ENCODE assay signal across 8 cellular contexts in the genomic region with DNA sequence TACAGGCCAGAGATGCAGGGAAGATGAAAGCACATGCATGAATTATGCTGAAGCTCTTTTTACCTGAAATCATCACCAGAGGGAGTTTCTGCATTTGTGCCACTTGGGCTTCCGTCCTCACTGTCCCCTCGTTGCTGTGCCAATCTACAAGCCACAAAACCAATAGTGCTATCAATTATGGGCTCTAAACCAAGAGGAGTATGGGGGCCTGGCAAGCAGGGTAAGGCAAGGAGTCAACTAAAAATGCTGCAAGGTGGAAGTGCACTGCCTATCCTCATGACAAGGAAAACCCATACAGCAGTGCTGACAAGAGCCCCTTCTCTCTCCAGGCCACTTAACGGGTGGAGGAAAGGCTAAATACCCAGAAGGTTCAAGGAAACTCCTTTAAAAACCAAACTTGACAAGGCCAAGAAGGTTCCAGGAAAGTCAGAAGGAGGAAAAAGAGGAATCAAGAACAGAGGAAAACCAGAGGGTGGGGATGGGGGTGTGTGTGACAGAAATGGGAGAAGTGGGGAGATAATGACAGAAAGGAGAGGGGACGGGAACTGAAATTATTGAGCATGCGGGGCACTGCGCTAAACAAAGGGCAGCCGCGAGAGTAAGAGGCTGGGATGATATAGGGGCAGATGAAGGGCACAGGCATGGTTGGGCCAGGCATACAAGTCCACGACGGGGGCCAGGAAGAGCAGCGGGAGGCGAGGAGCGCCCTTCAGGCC. TPM values are rescaled to one million over a fixed set of nuclear protein-coding genes. Genes with fewer than 3 reads are reported as not detected.
DNase-seq lines count a peak whose midpoint lies in the region; ATAC-seq lines count a peak whose summit lies in the region.

No MANE protein-coding gene starts in this region.

- H3K4me1 Mint-ChIP-seq in activated T-cell treated with anti-CD3 and anti-CD28 coated beads, Interleukin-2, amount 50 U/mL, for 4 hours (ENCODE audit: low read depth), result peaks cover 18% of the 10 kb centered on the region

- peaks cover 8% of the 10 kb centered on the region for H3K36me3 Mint-ChIP-seq in activated T-cell treated with anti-CD3 and anti-CD28 coated beads, Interleukin-2, amount 50 U/mL, for 4 hours (ENCODE audit: insufficient read depth)

- H3K27me3 Mint-ChIP-seq in activated T-cell treated with anti-CD3 and anti-CD28 coated beads, Interleukin-2, amount 50 U/mL, for 4 hours (ENCODE audit: low read depth), result no peaks in the 10 kb centered on the region

- peak overlapping the region; percentile 87 for H3K4me3 Mint-ChIP-seq in activated T-cell treated with anti-CD3 and anti-CD28 coated beads, Interleukin-2, amount 50 U/mL, for 4 hours

- DNase-seq in COR-L47 (lab: John Stamatoyannopoulos, UW), result peak; percentile 48
- peak; percentile 49 for DNase-seq in NCI-H748 (lab: John Stamatoyannopoulos, UW; ENCODE audit: unreplicated experiment)
- DNase-seq in activated T-cell treated with anti-CD3 and anti-CD28 coated beads, Interleukin-2, amount 50 U/mL, for 4 hours, result peak; percentile 26
- peak; percentile 31 for DNase-seq in fibroblast of peridontal ligament (ENCODE audit: extremely low read depth)
- DNase-seq in nucleus accumbens (lab: John Stamatoyannopoulos, UW), result peak in 31 of 56 donors; percentile 10 to 70 (median 25)
- DNase-seq in iPS-NIHi7 (ENCODE audit: extremely low spot score), result no peak
- no peak for DNase-seq in NCI-H128 (lab: John Stamatoyannopoulos, UW; ENCODE audit: unreplicated experiment)

- H3K9me3 Mint-ChIP-seq in activated T-cell treated with anti-CD3 and anti-CD28 coated beads, Interleukin-2, amount 50 U/mL, for 4 hours, result no peaks in the 10 kb centered on the region

- peak; percentile 11 for ATAC-seq in GM21526 (IDR thresholded peaks at IDR 0.05; ENCODE audit: low FRiP score, unreplicated experiment)
- ATAC-seq in activated T-cell treated with anti-CD3 and anti-CD28 coated beads, Interleukin-2, amount 50 U/mL, for 4 hours, result peak; percentile 29 to 39

RNA-seq across cellular contexts. Expression of a gene that starts 0.7 kb away (rescaled TPM):
- total RNA-seq in activated T-cell treated with anti-CD3 and anti-CD28 coated beads, Interleukin-2, amount 50 U/mL, for 4 hours, result 10 to 100 TPM; 29.1 to 34.1 (median 31.7) TPM

RNA-seq across cellular contexts. Expression of a gene that starts 8.7 kb away (rescaled TPM):
- 100 to 1,000 TPM; 199 to 222 (median 212) TPM for total RNA-seq in activated T-cell treated with anti-CD3 and anti-CD28 coated beads, Interleukin-2, amount 50 U/mL, for 4 hours

Comparison
In these comparisons a context has a peak if more than half of its experiments do, and no peak if none do; other contexts are left out.
1. DNase-seq: peak in COR-L47 (single experiment), NCI-H748 (single experiment), activated T-cell treated with anti-CD3 and anti-CD28 coated beads, Interleukin-2, amount 50 U/mL, for 4 hours (single experiment), fibroblast of peridontal ligament (single experiment) and nucleus accumbens (31 of 56); none in iPS-NIHi7 (single experiment) and NCI-H128 (single experiment).